In the genomic region with DNA sequence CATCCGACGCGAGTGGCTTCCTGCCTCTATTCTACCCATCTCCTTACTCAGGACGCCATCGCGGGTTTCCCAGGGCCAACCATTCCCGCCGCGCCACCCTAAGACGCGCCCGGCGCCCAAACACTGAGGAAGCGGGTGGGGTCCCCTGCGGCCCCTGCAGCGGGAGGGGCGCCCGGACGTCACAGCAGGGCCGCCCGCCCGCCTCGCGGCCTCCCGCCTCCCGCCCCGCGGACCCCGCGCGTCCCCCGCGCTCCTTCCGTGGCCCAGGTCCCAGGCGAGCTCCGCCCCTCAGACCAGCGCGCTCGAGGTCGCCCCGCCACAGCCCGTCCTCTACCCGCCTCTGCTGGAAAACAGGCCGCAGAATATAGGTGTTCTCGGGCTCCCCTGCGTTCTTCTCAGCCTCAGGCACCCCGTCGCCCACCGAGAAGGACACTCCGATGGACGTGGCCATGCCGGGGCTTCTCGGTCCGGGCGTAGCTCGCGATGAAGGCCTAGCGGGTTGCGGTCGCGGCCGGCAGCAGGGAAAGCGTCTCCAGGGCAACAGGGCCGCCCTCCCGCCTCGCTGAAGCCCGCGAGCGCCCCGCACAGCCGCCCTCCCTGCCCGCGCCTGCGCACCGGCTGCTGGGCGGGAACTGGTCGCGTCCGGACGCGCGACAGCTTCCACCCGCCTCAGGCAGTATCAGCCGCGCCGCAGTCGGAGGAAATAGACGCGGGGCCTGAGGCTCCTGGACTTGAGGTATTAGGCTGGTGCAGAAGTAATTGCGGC, we compare ENCODE assay signal across 7 cellular contexts. TPM values are rescaled to one million over a fixed set of nuclear protein-coding genes. Genes with fewer than 3 reads are reported as not detected.
DNase-seq lines count a peak whose midpoint lies in the region; ATAC-seq and TF ChIP-seq lines count a peak whose summit lies in the region.

A gene (minus strand): TSS at position 539 of the 766 bp plus-strand sequence. CDS start 88 bp downstream, at position 451.

- peak; percentile 88 for TF ChIP-seq POLR2A in GM18505 (IDR thresholded peaks at IDR 0.05; ENCODE audit: borderline replicate concordance, extremely low read depth, insufficient read depth, insufficient read length)

- intact Hi-C loops in sciatic nerve (cut with DNase I) = no loop called here

- DNase-seq in NCI-H2029 (lab: John Stamatoyannopoulos, UW) (peak; percentile 90), T-helper 9 cell (peak; percentile 79), astrocyte of the hippocampus (ENCODE audit: low read depth, low spot score) (peak; percentile 97), hypothalamus (lab: John Stamatoyannopoulos, UW) (peak; percentile 42 to 92 (median 81)), sciatic nerve (ENCODE audit: low spot score) (peak; percentile 91)

- ATAC-seq in GM18505 (IDR thresholded peaks at IDR 0.05; ENCODE audit: unreplicated experiment) (peak; percentile 85), HG02970 (IDR thresholded peaks at IDR 0.05; ENCODE audit: low FRiP score, unreplicated experiment) (peak; percentile 89), sciatic nerve (peak; percentile 98)

RNA-seq across cellular contexts. Expression of the gene that starts here (rescaled TPM):
- total RNA-seq in sciatic nerve = 9.9 TPM

Comparison
In these comparisons a context has a peak if more than half of its experiments do, and no peak if none do; other contexts are left out.
1. Peak in every context shown above with its lines: DNase-seq and ATAC-seq.